7 cellular contexts compared by ENCODE assay signal in the genomic region with DNA sequence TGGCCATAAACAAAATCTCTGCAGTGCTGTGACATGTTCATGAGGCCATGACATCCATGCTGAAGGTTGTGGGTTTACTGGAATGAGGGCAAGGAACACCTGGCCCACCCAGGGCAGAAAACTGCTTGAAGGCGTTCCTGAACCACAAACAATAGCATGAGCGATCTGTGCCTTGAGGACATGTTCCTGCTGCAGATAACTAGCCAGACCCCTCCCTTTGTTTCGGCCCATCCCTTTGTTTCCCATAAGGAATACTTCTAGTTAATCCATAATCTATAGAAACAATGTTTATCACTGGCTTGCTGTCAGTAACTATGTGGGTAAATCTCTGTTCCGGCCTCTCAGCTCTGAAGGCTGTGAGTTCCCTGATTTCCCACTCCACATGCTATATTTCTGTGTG.
"Had no signal": no experiment of that assay in that cellular context is flagged by ENCODE, and none has a peak within 500 bp of the region (broad histone marks: within the 10 kb centered on the region; RNA-seq: fewer than 3 reads in every experiment).

No MANE protein-coding gene starts in this region.

- H3K9ac ChIP-seq: KMS-11 had no signal

- ATAC-seq: K562 had no signal

- H3K4me3 ChIP-seq: K562 had no signal

- FAIRE-seq: HTR-8/SVneo, K562 had no signal

- H3K27ac ChIP-seq: HL-60, KMS-11 had no signal

- DNase-seq: IMR-90, KBM-7, KG1 had no signal

- H3K4me2 ChIP-seq: KMS-11 had no signal
